2 cellular contexts compared by ENCODE assay signal in the genomic region with DNA sequence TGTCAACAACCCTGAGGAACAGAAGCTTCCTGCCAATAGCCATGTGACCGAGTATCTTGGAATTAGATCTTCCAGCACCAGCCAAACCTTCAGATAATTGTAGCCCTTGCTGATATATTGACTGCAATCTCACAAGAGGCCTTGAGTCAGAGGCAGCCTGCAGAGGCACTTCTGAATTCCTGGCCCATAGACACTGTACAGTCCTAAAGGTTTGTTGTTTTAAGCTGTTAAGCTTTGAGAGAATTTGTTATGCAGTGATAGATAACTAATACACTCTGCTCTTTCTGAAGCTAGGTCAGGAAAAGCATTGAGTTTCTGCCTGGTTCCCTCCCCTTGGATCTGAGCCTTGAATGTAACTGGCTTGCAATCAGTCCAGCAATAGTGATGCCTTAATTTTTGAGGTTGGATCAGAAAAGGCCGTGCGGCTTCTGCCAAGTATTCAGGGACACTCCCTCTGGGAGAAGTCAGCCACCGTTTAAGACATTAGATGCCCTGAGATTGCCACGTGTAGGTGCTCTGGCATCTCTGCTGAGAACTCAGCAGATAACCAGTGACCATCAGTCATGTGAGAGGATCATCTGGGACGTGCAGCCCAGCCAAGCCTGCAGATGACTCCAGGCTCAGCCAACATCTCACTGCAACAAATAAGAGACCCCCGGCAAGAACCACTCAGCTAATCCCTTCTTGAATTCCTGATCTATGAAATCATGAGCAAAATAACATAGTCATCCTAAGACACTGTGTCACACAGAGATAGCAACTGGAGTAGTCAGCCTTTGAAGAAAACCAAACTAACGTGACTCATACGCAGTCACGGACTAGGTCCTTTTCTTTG.
TF ChIP-seq lines count a peak whose summit lies in the region.

No MANE protein-coding gene starts in this region.

TF ChIP-seq in IMR-90, 13 proteins besides CTCF, POLR2A, EP300 and RAD21 (continued from another document):
- TF ChIP-seq, protein P1, sequence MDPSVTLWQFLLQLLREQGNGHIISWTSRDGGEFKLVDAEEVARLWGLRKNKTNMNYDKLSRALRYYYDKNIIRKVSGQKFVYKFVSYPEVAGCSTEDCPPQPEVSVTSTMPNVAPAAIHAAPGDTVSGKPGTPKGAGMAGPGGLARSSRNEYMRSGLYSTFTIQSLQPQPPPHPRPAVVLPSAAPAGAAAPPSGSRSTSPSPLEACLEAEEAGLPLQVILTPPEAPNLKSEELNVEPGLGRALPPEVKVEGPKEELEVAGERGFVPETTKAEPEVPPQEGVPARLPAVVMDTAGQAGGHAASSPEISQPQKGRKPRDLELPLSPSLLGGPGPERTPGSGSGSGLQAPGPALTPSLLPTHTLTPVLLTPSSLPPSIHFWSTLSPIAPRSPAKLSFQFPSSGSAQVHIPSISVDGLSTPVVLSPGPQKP (IDR thresholded peaks at IDR 0.05; ENCODE audit: borderline replicate concordance, low read depth, low read length): no peak
- TF ChIP-seq MAFK (IDR thresholded peaks at IDR 0.05; ENCODE audit: low read depth, low read length): peak; percentile 56
- TF ChIP-seq RCOR1 (IDR thresholded peaks at IDR 0.05; ENCODE audit: insufficient replicate concordance, low read length): peak; percentile 37
- TF ChIP-seq, protein P2, sequence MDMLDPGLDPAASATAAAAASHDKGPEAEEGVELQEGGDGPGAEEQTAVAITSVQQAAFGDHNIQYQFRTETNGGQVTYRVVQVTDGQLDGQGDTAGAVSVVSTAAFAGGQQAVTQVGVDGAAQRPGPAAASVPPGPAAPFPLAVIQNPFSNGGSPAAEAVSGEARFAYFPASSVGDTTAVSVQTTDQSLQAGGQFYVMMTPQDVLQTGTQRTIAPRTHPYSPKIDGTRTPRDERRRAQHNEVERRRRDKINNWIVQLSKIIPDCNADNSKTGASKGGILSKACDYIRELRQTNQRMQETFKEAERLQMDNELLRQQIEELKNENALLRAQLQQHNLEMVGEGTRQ (IDR thresholded peaks at IDR 0.05; ENCODE audit: low read depth, low read length): peak; percentile 82
- TF ChIP-seq MXI1 (IDR thresholded peaks at IDR 0.05; ENCODE audit: borderline replicate concordance, low read depth, low read length): peak; percentile 22; the same call in 1 of the 2 replicates
- TF ChIP-seq MAZ (IDR thresholded peaks at IDR 0.05; ENCODE audit: borderline replicate concordance, low read depth, low read length): peak; percentile 47
- TF ChIP-seq NFE2L2 (IDR thresholded peaks at IDR 0.05; ENCODE audit: low read depth, low read length): peak; percentile 94
- TF ChIP-seq CEBPB (IDR thresholded peaks at IDR 0.05; ENCODE audit: low read depth, low read length): peak; percentile 45; the same call in 1 of the 2 replicates
- peak; percentile 13; the same call in 1 of the 2 replicates for TF ChIP-seq SMC3 (IDR thresholded peaks at IDR 0.05; ENCODE audit: low read depth, low read length)
- TF ChIP-seq RFX5 (IDR thresholded peaks at IDR 0.05; ENCODE audit: low read depth, low read length): no peak

TF ChIP-seq in HepG2, 621 proteins besides CTCF, POLR2A, EP300 and RAD21 (continued from another document):
- TF ChIP-seq, protein P3, sequence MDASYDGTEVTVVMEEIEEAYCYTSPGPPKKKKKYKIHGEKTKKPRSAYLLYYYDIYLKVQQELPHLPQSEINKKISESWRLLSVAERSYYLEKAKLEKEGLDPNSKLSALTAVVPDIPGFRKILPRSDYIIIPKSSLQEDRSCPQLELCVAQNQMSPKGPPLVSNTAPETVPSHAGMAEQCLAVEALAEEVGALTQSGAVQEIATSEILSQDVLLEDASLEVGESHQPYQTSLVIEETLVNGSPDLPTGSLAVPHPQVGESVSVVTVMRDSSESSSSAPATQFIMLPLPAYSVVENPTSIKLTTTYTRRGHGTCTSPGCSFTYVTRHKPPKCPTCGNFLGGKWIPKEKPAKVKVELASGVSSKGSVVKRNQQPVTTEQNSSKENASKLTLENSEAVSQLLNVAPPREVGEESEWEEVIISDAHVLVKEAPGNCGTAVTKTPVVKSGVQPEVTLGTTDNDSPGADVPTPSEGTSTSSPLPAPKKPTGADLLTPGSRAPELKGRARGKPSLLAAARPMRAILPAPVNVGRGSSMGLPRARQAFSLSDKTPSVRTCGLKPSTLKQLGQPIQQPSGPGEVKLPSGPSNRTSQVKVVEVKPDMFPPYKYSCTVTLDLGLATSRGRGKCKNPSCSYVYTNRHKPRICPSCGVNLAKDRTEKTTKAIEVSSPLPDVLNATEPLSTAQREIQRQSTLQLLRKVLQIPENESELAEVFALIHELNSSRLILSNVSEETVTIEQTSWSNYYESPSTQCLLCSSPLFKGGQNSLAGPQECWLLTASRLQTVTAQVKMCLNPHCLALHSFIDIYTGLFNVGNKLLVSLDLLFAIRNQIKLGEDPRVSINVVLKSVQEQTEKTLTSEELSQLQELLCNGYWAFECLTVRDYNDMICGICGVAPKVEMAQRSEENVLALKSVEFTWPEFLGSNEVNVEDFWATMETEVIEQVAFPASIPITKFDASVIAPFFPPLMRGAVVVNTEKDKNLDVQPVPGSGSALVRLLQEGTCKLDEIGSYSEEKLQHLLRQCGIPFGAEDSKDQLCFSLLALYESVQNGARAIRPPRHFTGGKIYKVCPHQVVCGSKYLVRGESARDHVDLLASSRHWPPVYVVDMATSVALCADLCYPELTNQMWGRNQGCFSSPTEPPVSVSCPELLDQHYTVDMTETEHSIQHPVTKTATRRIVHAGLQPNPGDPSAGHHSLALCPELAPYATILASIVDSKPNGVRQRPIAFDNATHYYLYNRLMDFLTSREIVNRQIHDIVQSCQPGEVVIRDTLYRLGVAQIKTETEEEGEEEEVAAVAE (CRISPR knock-in tag; IDR thresholded peaks at IDR 0.05; ENCODE audit: borderline replicate concordance): peak; percentile 78; the same call in 1 of the 2 replicates
- no peak for TF ChIP-seq JUND (CRISPR knock-in tag; IDR thresholded peaks at IDR 0.05)
TF ChIP-seq in HepG2: peak in this region for 4.
